Comparison of ENCODE assay signal across 18 cellular contexts in genomic region chr16:26598989-26599785, GRCh38.
A peak's percentile ranks its signal among the peaks of the same experiment; 100 is the strongest.
DNase-seq lines count a peak whose midpoint lies in the region; ATAC-seq and TF ChIP-seq lines count a peak whose summit lies in the region.
"Had no signal": no experiment of that assay in that cellular context is flagged by ENCODE, and none has a peak within 500 bp of the region (broad histone marks: within the 10 kb centered on the region; RNA-seq: fewer than 3 reads in every experiment).

No MANE protein-coding gene starts in this region.

- no peaks in the 10 kb centered on the region for H3K9me3 Mint-ChIP-seq in CD8-positive, alpha-beta memory T cell
- peaks cover 7 to 20% of the 10 kb centered on the region in 2 donors for H3K9me3 Mint-ChIP-seq in activated naive CD4-positive, alpha-beta T cell treated with anti-CD3 and anti-CD28 coated beads, Interleukin-2, amount 50 U/mL, for 72 hours

- peak overlapping the region; percentile 33; the same call in 1 of the 2 replicates for H3K9ac ChIP-seq in HUES64 (ENCODE audit: low read depth, low read length)

- CTCF ChIA-PET in CD8-positive, alpha-beta memory T cell (lab: Charles Lee) = no interaction called here

- peaks cover 29 to 58% (median 29%) of the 10 kb centered on the region in 3 donors for H3K4me1 Mint-ChIP-seq in CD8-positive, alpha-beta memory T cell

- no peak for DNase-seq in CD8-positive, alpha-beta memory T cell
- DNase-seq in activated naive CD4-positive, alpha-beta T cell treated with anti-CD3 and anti-CD28 coated beads, Interleukin-2, amount 50 U/mL, for 72 hours (ENCODE audit: low spot score in 2 of 2) = no peak
- DNase-seq in kidney tubule cell (ENCODE audit: low spot score) = peak; percentile 20
- no peak for DNase-seq in stimulated activated CD4-positive, alpha-beta T cell treated with anti-CD3 and anti-CD28 coated beads, Interleukin-15, amount 100 ng/mL, for 24 hours
- no peak for DNase-seq in GM20000 (ENCODE audit: low spot score)
- no peak for DNase-seq in caudate nucleus (lab: John Stamatoyannopoulos, UW)
- DNase-seq: Caco-2, colonic mucosa, IMR-90, lower lobe of right lung, NCI-H1436 treated with DMSO at 0.1 percent for 48 hours, OCI-M1, right cardiac atrium, Right ventricle myocardium superior, transverse colon had no signal

- no peaks in the 10 kb centered on the region for H3K27me3 Mint-ChIP-seq in CD8-positive, alpha-beta memory T cell

- no peak overlapping the region for H3K27ac ChIP-seq in CD8-positive, alpha-beta memory T cell (ENCODE audit: low read depth, low read length)
- H3K27ac ChIP-seq in HUES64 (ENCODE audit: low read depth, low read length) = peak overlapping the region; percentile 83
- no peak overlapping the region for H3K27ac ChIP-seq in caudate nucleus (ENCODE audit: low read depth, low read length)
- H3K27ac ChIP-seq: colonic mucosa, lower lobe of right lung, transverse colon, VCaP had no signal

- H3K27ac Mint-ChIP-seq in CD8-positive, alpha-beta memory T cell = peak overlapping the region in 7 of 8 donors; percentile 22 to 93 (median 86)
- H3K27ac Mint-ChIP-seq in activated naive CD4-positive, alpha-beta T cell treated with anti-CD3 and anti-CD28 coated beads, Interleukin-2, amount 50 U/mL, for 72 hours = peak overlapping the region; percentile 79 to 96
- H3K27ac Mint-ChIP-seq: brain had no signal

- no peak overlapping the region for H3K4me3 ChIP-seq in CD8-positive, alpha-beta memory T cell (ENCODE audit: low read length)
- no peak overlapping the region for H3K4me3 ChIP-seq in HUES64 (ENCODE audit: low read length)
- H3K4me3 ChIP-seq: colonic mucosa, lower lobe of right lung, transverse colon had no signal

- no peaks in the 10 kb centered on the region for H3K27me3 ChIP-seq in CD8-positive, alpha-beta memory T cell (ENCODE audit: insufficient read depth, low read length, poor library complexity, severe bottlenecking)
- H3K27me3 ChIP-seq in HUES64 (ENCODE audit: insufficient read depth, low read length) = no peaks in the 10 kb centered on the region
- H3K27me3 ChIP-seq: colonic mucosa, transverse colon had no signal

- H3K4me3 Mint-ChIP-seq in CD8-positive, alpha-beta memory T cell = peak overlapping the region in 3 of 7 donors; percentile 2 to 42 (median 10)
- H3K4me3 Mint-ChIP-seq: brain had no signal

- ATAC-seq in activated naive CD4-positive, alpha-beta T cell treated with anti-CD3 and anti-CD28 coated beads, Interleukin-2, amount 50 U/mL, for 72 hours = no peak
- ATAC-seq: right cardiac atrium had no signal

- TF ChIP-seq CTCF in GM20000 (IDR thresholded peaks at IDR 0.05; ENCODE audit: extremely low read depth, missing control alignments) = no peak

- 63% methylated on average over 7 of the region's 7 CpGs for WGBS in HUES64

- H3K4me1 ChIP-seq in CD8-positive, alpha-beta memory T cell (ENCODE audit: insufficient read depth, low read length) = peaks cover 15% of the 10 kb centered on the region
- H3K4me1 ChIP-seq in HUES64 (ENCODE audit: insufficient read depth, low read length) = peaks cover 20% of the 10 kb centered on the region
- H3K4me1 ChIP-seq: colonic mucosa, lower lobe of right lung, transverse colon had no signal

- no peaks in the 10 kb centered on the region for H3K36me3 ChIP-seq in CD8-positive, alpha-beta memory T cell (ENCODE audit: insufficient read depth, low read length)
- no peaks in the 10 kb centered on the region for H3K36me3 ChIP-seq in HUES64 (ENCODE audit: insufficient read depth, low read length)
- H3K36me3 ChIP-seq: colonic mucosa, lower lobe of right lung, transverse colon had no signal

- POLR2A ChIA-PET in CD8-positive, alpha-beta memory T cell (lab: Charles Lee) = no interaction called here

- no peaks in the 10 kb centered on the region for H3K9me3 ChIP-seq in CD8-positive, alpha-beta memory T cell (ENCODE audit: low read length)
- no peaks in the 10 kb centered on the region for H3K9me3 ChIP-seq in HUES64 (ENCODE audit: insufficient read depth, low read depth, low read length)
- H3K9me3 ChIP-seq: Caco-2, colonic mucosa, lower lobe of right lung, transverse colon had no signal

- H3K36me3 Mint-ChIP-seq in CD8-positive, alpha-beta memory T cell = no peaks in the 10 kb centered on the region
- peaks cover 11 to 39% of the 10 kb centered on the region in 2 donors for H3K36me3 Mint-ChIP-seq in activated naive CD4-positive, alpha-beta T cell treated with anti-CD3 and anti-CD28 coated beads, Interleukin-2, amount 50 U/mL, for 72 hours
- H3K36me3 Mint-ChIP-seq: brain had no signal
